Comparison of ENCODE assay signal across 19 cellular contexts in the genomic region with DNA sequence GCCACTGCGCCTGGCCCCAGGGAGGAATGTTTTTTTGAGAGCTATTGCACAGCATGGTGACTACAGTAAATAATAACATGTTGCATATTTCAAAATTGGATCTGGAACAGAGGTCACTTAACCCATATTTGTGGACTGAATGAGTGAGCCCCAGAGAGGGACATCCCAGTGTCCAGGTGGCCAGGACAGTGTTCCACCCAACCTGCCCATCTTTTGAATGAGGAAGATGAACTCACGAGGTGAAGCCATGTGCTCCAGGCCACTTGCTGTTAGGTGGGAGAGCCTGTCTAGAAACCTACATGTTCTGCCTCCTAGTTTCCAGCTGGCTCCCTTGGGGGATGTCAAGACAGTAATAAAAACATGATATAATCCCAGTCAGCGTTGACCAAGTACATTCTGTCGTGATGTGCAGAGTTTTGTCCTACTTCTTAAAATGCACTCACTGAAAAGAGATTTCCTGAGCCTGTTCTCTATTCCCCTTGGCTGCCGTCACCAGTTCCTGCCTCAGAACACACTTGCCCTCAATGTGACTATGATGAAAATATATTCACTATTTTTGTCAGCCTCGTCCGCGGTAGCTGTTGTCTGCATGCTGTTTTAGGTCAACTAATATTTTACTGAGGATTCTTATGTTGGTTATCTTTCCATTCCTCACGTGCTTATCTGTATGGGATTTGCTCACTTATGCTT. TPM values are rescaled to one million over a fixed set of nuclear protein-coding genes. Genes with fewer than 3 reads are reported as not detected.
DNase-seq lines count a peak whose midpoint lies in the region; ATAC-seq and TF ChIP-seq lines count a peak whose summit lies in the region.
"Had no signal": no experiment of that assay in that cellular context is flagged by ENCODE, and none has a peak within 500 bp of the region (broad histone marks: within the 10 kb centered on the region; RNA-seq: fewer than 3 reads in every experiment).

No MANE protein-coding gene starts in this region.

- 76 to 83% methylated on average over 9 of the region's 9 CpGs for WGBS in body of pancreas, 2 donors

- H3K27me3 ChIP-seq in BLaER1 (no peaks in the 10 kb centered on the region), body of pancreas (no peaks in the 10 kb centered on the region), right atrium auricular region (no peaks in the 10 kb centered on the region), gastrocnemius medialis (no peaks in the 10 kb centered on the region)
- H3K27me3 ChIP-seq: breast epithelium, gastroesophageal sphincter had no signal

- H3K9me3 ChIP-seq in BLaER1 (peaks cover 20% of the 10 kb centered on the region), body of pancreas (no peaks in the 10 kb centered on the region), right atrium auricular region (no peaks in the 10 kb centered on the region), gastrocnemius medialis (no peaks in the 10 kb centered on the region)
- H3K9me3 ChIP-seq: breast epithelium had no signal

- 0 out of 2 replicates have a peak overlapping the region, but pooled peaks have one; percentile 12 for H3K9ac ChIP-seq in BLaER1

- peak in 1 of 4 donors; percentile 17 for DNase-seq in body of pancreas
- no peak for DNase-seq in right atrium auricular region (ENCODE audit: low spot score)
- DNase-seq in gastrocnemius medialis = no peak
- DNase-seq in NCI-H1105 treated with DMSO at 0.1 percent for 48 hours (lab: John Stamatoyannopoulos, UW) = no peak
- DNase-seq: activated CD4-positive, alpha-beta T cell treated with anti-CD3 and anti-CD28 coated beads for 4 hours; activated naive CD8-positive, alpha-beta T cell treated with anti-CD3 and anti-CD28 coated beads for 36 hours; HFFc6; midbrain; small intestine; stimulated activated CD4-positive, alpha-beta T cell treated with anti-CD3 and anti-CD28 coated beads, Interleukin-2, amount 100 ng/mL, for 48 hours; stimulated activated naive CD8-positive, alpha-beta T cell treated with anti-CD3 and anti-CD28 coated beads, Interleukin-15, Interleukin-2, amounts not matched to agents 100 U/mL and 50 U/mL, for 24 hours had no signal

- no peak for TF ChIP-seq POLR2A in body of pancreas (IDR thresholded peaks at IDR 0.05)
- no peak for TF ChIP-seq POLR2A in gastrocnemius medialis (IDR thresholded peaks at IDR 0.05)

- H3K4me2 ChIP-seq in BLaER1 = peak overlapping the region; percentile 74

- intact Hi-C loops in body of pancreas (cut with DNase I) (no loop called here), gastrocnemius medialis (cut with DNase I; ENCODE audit: low total_unique reads) (no loop called here)

- H3K27ac ChIP-seq in BLaER1 (peak overlapping the region; percentile 81; the same call in 1 of the 2 replicates), body of pancreas (no peak overlapping the region), right atrium auricular region (peak overlapping the region; percentile 33 to 67), gastrocnemius medialis (peak overlapping the region; percentile 49 to 64 (median 54))
- H3K27ac ChIP-seq: epithelial cell of prostate had no signal

- TF ChIP-seq CTCF in body of pancreas (IDR thresholded peaks at IDR 0.05) (no peak), right atrium auricular region (IDR thresholded peaks at IDR 0.05) (no peak), gastrocnemius medialis (IDR thresholded peaks at IDR 0.05 in 4 of 5, conservative IDR thresholded peaks at IDR 0.05 in 1 of 5) (no peak)

- ATAC-seq in body of pancreas = peak; percentile 65
- peak; percentile 27 to 53 for ATAC-seq in gastrocnemius medialis
- ATAC-seq in esophagus mucosa = no peak
- ATAC-seq in SK-N-SH treated with all-trans-retinoic acid at 6 μM for 48 hours = no peak
- ATAC-seq in HG02938 (IDR thresholded peaks at IDR 0.05; ENCODE audit: unreplicated experiment) = no peak
- ATAC-seq: gastroesophageal sphincter; natural killer cell treated with Interleukin-12 subunit alpha and Interleukin-12 subunit beta and Interleukin-15 and Interleukin-18, amount 100 ng/mL, for 72 hours; stimulated activated naive CD8-positive, alpha-beta T cell treated with anti-CD3 and anti-CD28 coated beads, Interleukin-15, Interleukin-2, amounts not matched to agents 100 U/mL and 50 U/mL, for 24 hours had no signal

- H3K4me3 ChIP-seq in BLaER1 (no peak overlapping the region), body of pancreas (no peak overlapping the region), right atrium auricular region (no peak overlapping the region), gastrocnemius medialis (no peak overlapping the region)
- H3K4me3 ChIP-seq: breast epithelium, gastroesophageal sphincter had no signal

- H3K4me1 ChIP-seq in BLaER1 (peaks cover 75% of the 10 kb centered on the region), body of pancreas (peaks cover 5% of the 10 kb centered on the region), right atrium auricular region (peaks cover 0 to 88% of the 10 kb centered on the region in 2 donors), gastrocnemius medialis (peaks cover 8 to 38% of the 10 kb centered on the region in 2 donors)

- in situ Hi-C loops in gastrocnemius medialis (cut with MboI; ENCODE audit: low sequenced_read_pairs in 4 of 4) = no loop called here

- H4K20me1 ChIP-seq in BLaER1 = no peaks in the 10 kb centered on the region; the same call in 1 of the 2 replicates

- H3K36me3 ChIP-seq in BLaER1 = peaks cover 12% of the 10 kb centered on the region; the same call in 1 of the 2 replicates
- no peaks in the 10 kb centered on the region for H3K36me3 ChIP-seq in body of pancreas (replicated peaks in 1 of 2; ENCODE audit: insufficient read depth in 1 of 2, low read depth in 2 of 2)
- H3K36me3 ChIP-seq in right atrium auricular region = no peaks in the 10 kb centered on the region
- H3K36me3 ChIP-seq in gastrocnemius medialis = no peaks in the 10 kb centered on the region
- H3K36me3 ChIP-seq: breast epithelium, gastroesophageal sphincter had no signal

TF ChIP-seq in SK-N-SH treated with all-trans-retinoic acid at 6 μM for 48 hours, 23 proteins besides CTCF, POLR2A, EP300 and RAD21:
- no peak for TF ChIP-seq ARNTL (CRISPR knock-in tag; IDR thresholded peaks at IDR 0.05; ENCODE audit: borderline replicate concordance, low read depth)

RNA-seq across cellular contexts. Expression of a gene that starts 25.7 kb away (rescaled TPM):
- 10 to 100 TPM; 14.0 to 18.5 TPM for total RNA-seq in body of pancreas
- 100 to 1,000 TPM; 103 to 185 TPM for total RNA-seq in right atrium auricular region
- total RNA-seq in gastrocnemius medialis = 1 to 10 TPM; 4.7 to 9.4 (median 7.4) TPM
- 15.9 TPM for total RNA-seq in esophagus mucosa

Comparison
In these comparisons a context has a peak if more than half of its experiments do, and no peak if none do; other contexts are left out.
1. H3K27ac ChIP-seq: peak in BLaER1 (single experiment), right atrium auricular region (2 of 2) and gastrocnemius medialis (4 of 4); none in body of pancreas (0 of 4).
2. ATAC-seq: peak in body of pancreas (single experiment) and gastrocnemius medialis (2 of 2); none in esophagus mucosa (single experiment), SK-N-SH treated with all-trans-retinoic acid at 6 μM for 48 hours (single experiment) and HG02938 (single experiment).